24 cellular contexts compared by ENCODE assay signal in the genomic region with DNA sequence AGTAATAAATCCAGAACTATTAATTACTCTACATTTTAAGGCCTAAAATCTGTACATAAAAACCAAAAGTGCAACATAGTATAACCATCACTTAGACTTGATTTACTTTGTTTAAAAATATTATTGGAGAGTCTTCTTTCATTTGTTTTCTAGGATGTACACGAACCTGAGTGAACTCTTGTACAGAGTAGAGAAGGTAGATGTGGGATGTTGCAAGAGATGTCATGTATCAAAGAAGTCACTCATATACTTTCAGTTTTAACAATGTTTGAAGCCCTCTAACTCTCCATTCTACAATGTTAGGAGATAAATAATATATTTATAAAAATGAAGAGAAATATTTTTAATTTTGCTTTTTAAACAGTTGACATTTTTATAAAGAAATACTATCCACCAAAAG.
"Had no signal": no experiment of that assay in that cellular context is flagged by ENCODE, and none has a peak within 500 bp of the region (broad histone marks: within the 10 kb centered on the region; RNA-seq: fewer than 3 reads in every experiment).

No MANE protein-coding gene starts in this region.

- H3K36me3 ChIP-seq: neural progenitor cell, ovary, right lobe of liver, sigmoid colon, stomach, thoracic aorta, thyroid gland, tibial nerve, upper lobe of right lung, uterus had no signal

- H3K9ac ChIP-seq: neural progenitor cell, parathyroid adenoma had no signal

- H3K79me2 ChIP-seq: parathyroid adenoma had no signal

- H2AFZ ChIP-seq: neural progenitor cell, parathyroid adenoma had no signal

- H3K27me3 ChIP-seq: ovary, right lobe of liver, sigmoid colon, stomach, thyroid gland, tibial nerve, upper lobe of right lung, uterus had no signal

- H3K4me2 ChIP-seq: neural progenitor cell had no signal

- DNase-seq: natural killer cell; occipital lobe; ovary; posterior cingulate gyrus; psoas muscle; right cardiac atrium; right lobe of liver; sigmoid colon; small intestine; stimulated activated CD4-positive, alpha-beta T cell treated with anti-CD3 and anti-CD28 coated beads, Interleukin-15, amount 100 ng/mL, for 24 hours; stimulated activated CD4-positive, alpha-beta T cell treated with anti-CD3 and anti-CD28 coated beads, Interleukin-2, amount 100 ng/mL, for 24 hours; stimulated activated CD4-positive, alpha-beta T cell treated with anti-CD3 and anti-CD28 coated beads, Interleukin-2, amount 100 ng/mL, for 48 hours; stimulated activated CD4-positive, alpha-beta T cell treated with anti-CD3 and anti-CD28 coated beads, Interleukin-4, amount 100 ng/mL, for 24 hours; stimulated activated naive B cell treated with anti-CD40 and anti-IgM and Interleukin-4, amounts not matched to agents 10 μg/mL and 1 μg/mL and 100 μg/mL, for 72 hours; stimulated activated naive CD4-positive, alpha-beta T cell treated with Interleukin-2 at 50 U/mL for 16 hours; stomach; thyroid gland; upper lobe of right lung; uterus had no signal

- ATAC-seq: natural killer cell; psoas muscle; right cardiac atrium; stimulated activated effector memory CD8-positive, alpha-beta T cell treated with anti-CD3 and anti-CD28 coated beads, Interleukin-12 subunit alpha, Interleukin-12 subunit beta, amount 100 ng/mL, for 72 hours; stimulated activated naive B cell treated with anti-CD40 and anti-IgM and Interleukin-4, amounts not matched to agents 10 μg/mL and 1 μg/mL and 100 μg/mL, for 72 hours; upper lobe of right lung had no signal

- H3K4me1 ChIP-seq: parathyroid adenoma, right lobe of liver, sigmoid colon, stomach, thyroid gland, upper lobe of right lung, uterus had no signal

- H3K9me3 ChIP-seq: ovary, psoas muscle, right lobe of liver, sigmoid colon, stomach, thoracic aorta, thyroid gland, tibial nerve, upper lobe of right lung, uterus had no signal

- H3K4me3 ChIP-seq: neural progenitor cell, ovary, psoas muscle, right lobe of liver, sigmoid colon, stomach, thoracic aorta, thyroid gland, tibial nerve, upper lobe of right lung, uterus had no signal

- H3K27ac ChIP-seq: neural progenitor cell, ovary, parathyroid adenoma, psoas muscle, right lobe of liver, sigmoid colon, stomach, thoracic aorta, thyroid gland, tibial nerve, upper lobe of right lung, uterus had no signal
